Comparison of ENCODE assay signal across 17 cellular contexts in the genomic region with DNA sequence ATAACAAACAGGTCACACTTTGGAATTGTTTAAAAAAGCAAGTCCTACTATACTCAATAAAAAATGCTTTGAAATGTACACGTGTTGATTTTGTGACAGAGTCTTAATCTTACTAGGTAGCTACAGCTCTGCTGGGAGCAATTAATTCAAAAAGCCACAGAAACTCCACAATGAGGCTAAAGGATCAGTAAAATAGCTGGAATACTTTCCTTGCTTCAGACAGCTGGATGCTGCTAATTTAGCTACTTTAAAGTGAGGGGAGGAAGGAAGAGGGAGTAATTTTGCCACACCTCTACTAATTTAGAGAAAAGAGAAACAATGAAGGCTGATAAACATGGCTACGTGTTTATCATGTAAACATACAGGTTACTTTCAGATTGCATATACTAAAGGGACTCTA.
DNase-seq lines count a peak whose midpoint lies in the region; ATAC-seq and TF ChIP-seq lines count a peak whose summit lies in the region.
"Had no signal": no experiment of that assay in that cellular context is flagged by ENCODE, and none has a peak within 500 bp of the region (broad histone marks: within the 10 kb centered on the region; RNA-seq: fewer than 3 reads in every experiment).

No MANE protein-coding gene starts in this region.

- H2AFZ ChIP-seq in H9 (ENCODE audit: low read length) (no peak overlapping the region), neuronal stem cell (ENCODE audit: low read length) (no peak overlapping the region)
- H2AFZ ChIP-seq: GM23248 had no signal

- no peaks in the 10 kb centered on the region for H3K27me3 Mint-ChIP-seq in H9 (ENCODE audit: low read depth)
- H3K27me3 Mint-ChIP-seq in activated T-helper 17 cell treated with anti-CD3 and anti-CD28 coated beads, Interleukin-2, amount 50 U/mL, for 72 hours: peaks cover 6% of the 10 kb centered on the region

- H3K14ac ChIP-seq in H9 (ENCODE audit: insufficient read depth, low read length): no peak overlapping the region
- no peak overlapping the region for H3K14ac ChIP-seq in neuronal stem cell (ENCODE audit: low read length)

- no CpG with 5 or more reads among the region's 2 CpGs for WGBS in H9 (ENCODE audit: extremely low coverage, insufficient read length, low lambda C conversion rate)
- WGBS in mesodermal cell (ENCODE audit: insufficient coverage in 2 of 2), 2 experiments: no CpG with 5 or more reads among the region's 2 CpGs
- no CpG with 5 or more reads among the region's 2 CpGs for WGBS in neuronal stem cell (ENCODE audit: extremely low coverage in 2 of 2, insufficient read length in 2 of 2, insufficient replicate concordance in 1 of 2), 2 donors

- H2BK12ac ChIP-seq in H9 (ENCODE audit: insufficient read length, low read depth, low read length) (no peak overlapping the region), neuronal stem cell (ENCODE audit: low read length) (no peak overlapping the region)

- H2BK15ac ChIP-seq in H9 (ENCODE audit: low read depth, low read length): no peak overlapping the region
- no peak overlapping the region for H2BK15ac ChIP-seq in neuronal stem cell (ENCODE audit: low read length)

- H3K36me3 ChIP-seq in mesodermal cell (ENCODE audit: control insufficient read depth, insufficient read depth, low read length) (peaks cover 10% of the 10 kb centered on the region), neuronal stem cell (replicated peaks in 1 of 2; ENCODE audit: control insufficient read depth in 2 of 2, insufficient read depth in 2 of 2, low read length in 2 of 2) (peaks cover 0 to 4% of the 10 kb centered on the region in 2 donors)
- H3K36me3 ChIP-seq: BLaER1 had no signal

- no peaks in the 10 kb centered on the region for H3K79me2 ChIP-seq in H9 (ENCODE audit: insufficient read depth, low read length)

- no peak overlapping the region for H3K56ac ChIP-seq in H9 (ENCODE audit: insufficient read length, low read depth, low read length)

- peaks cover 15 to 20% of the 10 kb centered on the region in 2 experiments for H3K4me1 Mint-ChIP-seq in H9
- no peaks in the 10 kb centered on the region for H3K4me1 Mint-ChIP-seq in activated T-helper 17 cell treated with anti-CD3 and anti-CD28 coated beads, Interleukin-2, amount 50 U/mL, for 72 hours
- H3K4me1 Mint-ChIP-seq: CD14-positive monocyte; CD4-positive, alpha-beta memory T cell had no signal

- no peak overlapping the region for H3K4me3 ChIP-seq in mesodermal cell (ENCODE audit: extremely low read depth, insufficient read depth, low read length, poor library complexity, severe bottlenecking)
- no peak overlapping the region for H3K4me3 ChIP-seq in neuronal stem cell (ENCODE audit: low read length in 2 of 2)
- H3K4me3 ChIP-seq: BLaER1, GM23248 had no signal

- no peaks in the 10 kb centered on the region for H3K79me1 ChIP-seq in H9 (ENCODE audit: insufficient read depth, low read depth, low read length, poor library complexity, severe bottlenecking)
- H3K79me1 ChIP-seq in neuronal stem cell (ENCODE audit: low read depth, low read length): no peaks in the 10 kb centered on the region

- no peak overlapping the region for H4K91ac ChIP-seq in H9 (ENCODE audit: insufficient read length, low read depth, low read length)
- H4K91ac ChIP-seq in neuronal stem cell (ENCODE audit: low read depth, low read length, poor library complexity): no peak overlapping the region

- H2BK5ac ChIP-seq in H9 (ENCODE audit: insufficient read length, low read length) (no peak overlapping the region), neuronal stem cell (ENCODE audit: low read length) (no peak overlapping the region)

- H3T11ph ChIP-seq in H9 (ENCODE audit: low read length): no peak overlapping the region

- no peaks in the 10 kb centered on the region for H3K9me3 ChIP-seq in H9 (ENCODE audit: control insufficient read depth, low read depth, low read length)
- no peaks in the 10 kb centered on the region for H3K9me3 ChIP-seq in mesodermal cell (ENCODE audit: control insufficient read depth, low read length)
- H3K9me3 ChIP-seq in neuronal stem cell (replicated peaks in 1 of 2; ENCODE audit: control insufficient read depth in 2 of 2, insufficient read depth in 1 of 2, low read depth in 1 of 2, low read length in 2 of 2): no peaks in the 10 kb centered on the region
- H3K9me3 ChIP-seq: BLaER1 had no signal

- H2AK5ac ChIP-seq in H9 (ENCODE audit: insufficient read length, low read length) (no peak overlapping the region), neuronal stem cell (ENCODE audit: low read depth, low read length) (no peak overlapping the region)

- H4K20me1 ChIP-seq in H9 (ENCODE audit: control insufficient read depth, insufficient read depth, insufficient read length): no peaks in the 10 kb centered on the region
- H4K20me1 ChIP-seq: BLaER1 had no signal

- peak overlapping the region in 2 of 3 experiments; percentile 76 to 92; a peak in 4 of 7 replicates for H3K27ac Mint-ChIP-seq in H9
- no peak overlapping the region for H3K27ac Mint-ChIP-seq in activated T-helper 17 cell treated with anti-CD3 and anti-CD28 coated beads, Interleukin-2, amount 50 U/mL, for 72 hours
- H3K27ac Mint-ChIP-seq: CD14-positive monocyte; CD4-positive, alpha-beta memory T cell had no signal

- H3K4me2 ChIP-seq in H9 (ENCODE audit: insufficient read depth, insufficient read length, low read length): no peak overlapping the region
- no peak overlapping the region for H3K4me2 ChIP-seq in neuronal stem cell (ENCODE audit: insufficient read depth, low read length, poor library complexity, severe bottlenecking)
- H3K4me2 ChIP-seq: BLaER1 had no signal

- no peak overlapping the region for H3K9ac ChIP-seq in H9 (ENCODE audit: extremely low read depth, insufficient read length, low read length)
- no peak overlapping the region for H3K9ac ChIP-seq in neuronal stem cell (ENCODE audit: low read depth, low read length, poor library complexity)
- H3K9ac ChIP-seq: BLaER1, GM23248 had no signal

- H4K8ac ChIP-seq in H9 (replicated peaks; ENCODE audit: insufficient read length, low read depth, low read length): no peak overlapping the region
- no peak overlapping the region for H4K8ac ChIP-seq in neuronal stem cell (ENCODE audit: low read depth, low read length)

- no peaks in the 10 kb centered on the region for H3K9me3 Mint-ChIP-seq in H9
- no peaks in the 10 kb centered on the region for H3K9me3 Mint-ChIP-seq in activated T-helper 17 cell treated with anti-CD3 and anti-CD28 coated beads, Interleukin-2, amount 50 U/mL, for 72 hours
- H3K9me3 Mint-ChIP-seq: CD4-positive, alpha-beta memory T cell had no signal

- H3K27me3 ChIP-seq in H9 (ENCODE audit: insufficient read depth, low read length) (no peaks in the 10 kb centered on the region), neuronal stem cell (ENCODE audit: control insufficient read depth in 3 of 3, insufficient read depth in 3 of 3, low read depth in 1 of 3, low read length in 3 of 3) (no peaks in the 10 kb centered on the region)
- H3K27me3 ChIP-seq: BLaER1 had no signal

- H2BK20ac ChIP-seq in H9 (ENCODE audit: low read depth, low read length, poor library complexity, severe bottlenecking): no peak overlapping the region

- H3K4me3 Mint-ChIP-seq in H9: no peak overlapping the region
- no peak overlapping the region for H3K4me3 Mint-ChIP-seq in activated T-helper 17 cell treated with anti-CD3 and anti-CD28 coated beads, Interleukin-2, amount 50 U/mL, for 72 hours
- H3K4me3 Mint-ChIP-seq: CD14-positive monocyte; CD4-positive, alpha-beta memory T cell had no signal

- H3K23me2 ChIP-seq in H9 (ENCODE audit: insufficient read length, low read depth, low read length, poor library complexity, severe bottlenecking): no peaks in the 10 kb centered on the region

- no peak overlapping the region for H3K4ac ChIP-seq in H9 (ENCODE audit: low read depth, low read length)
- no peak overlapping the region for H3K4ac ChIP-seq in neuronal stem cell (ENCODE audit: low read length)

- no peak overlapping the region for H3K18ac ChIP-seq in H9 (ENCODE audit: insufficient read length, low read depth, low read length)
- no peak overlapping the region for H3K18ac ChIP-seq in neuronal stem cell (ENCODE audit: low read length)

- ATAC-seq in GM21381 (IDR thresholded peaks at IDR 0.05; ENCODE audit: unreplicated experiment) (no peak), HG02852 (IDR thresholded peaks at IDR 0.05; ENCODE audit: unreplicated experiment) (no peak)
- no peak for ATAC-seq in activated T-helper 17 cell treated with anti-CD3 and anti-CD28 coated beads, Interleukin-2, amount 50 U/mL, for 72 hours (replicated peaks)
- ATAC-seq: HCT116 had no signal

- no peaks in the 10 kb centered on the region for H3K36me3 Mint-ChIP-seq in H9 (ENCODE audit: insufficient read depth in 1 of 3, low read depth in 3 of 3)
- H3K36me3 Mint-ChIP-seq in activated T-helper 17 cell treated with anti-CD3 and anti-CD28 coated beads, Interleukin-2, amount 50 U/mL, for 72 hours (ENCODE audit: low read depth): no peaks in the 10 kb centered on the region
- H3K36me3 Mint-ChIP-seq: CD14-positive monocyte; CD4-positive, alpha-beta memory T cell had no signal

- no peak overlapping the region for H3K27ac ChIP-seq in H9 (ENCODE audit: insufficient read length, low read depth, low read length)
- H3K27ac ChIP-seq in mesodermal cell (ENCODE audit: low read depth, low read length, severe bottlenecking): peak overlapping the region; percentile 31
- peak overlapping the region; percentile 84 for H3K27ac ChIP-seq in neuronal stem cell (replicated peaks; ENCODE audit: low read length)
- H3K27ac ChIP-seq: BLaER1, GM23248 had no signal

- H3K23ac ChIP-seq in H9 (ENCODE audit: insufficient read length, low read depth, low read length) (no peak overlapping the region), neuronal stem cell (ENCODE audit: low read depth, low read length, poor library complexity) (no peak overlapping the region)

- no peak overlapping the region for H2BK120ac ChIP-seq in H9 (ENCODE audit: low read depth, low read length, poor library complexity, severe bottlenecking)
- H2BK120ac ChIP-seq in neuronal stem cell (ENCODE audit: low read depth, low read length): no peak overlapping the region

- H4K5ac ChIP-seq in H9 (ENCODE audit: insufficient read length, low read depth, low read length): no peak overlapping the region

- no peak for TF ChIP-seq CTCF in H9 (conservative IDR thresholded peaks at IDR 0.05)

- DNase-seq in H9 (no peak), astrocyte of the hippocampus (ENCODE audit: low read depth, low spot score) (peak; percentile 45), neuronal stem cell (ENCODE audit: low spot score) (no peak), T1000 (lab: John Stamatoyannopoulos, UW) (no peak)
- DNase-seq: 8988T; Calu3; CD4-positive, alpha-beta memory T cell; DMS79 treated with DMSO at 0.1 percent for 48 hours; GF-D8; GM23248 had no signal

- H3K4me1 ChIP-seq in H9 (ENCODE audit: insufficient read depth, low read length) (peaks cover 2% of the 10 kb centered on the region; the same call in 1 of the 2 replicates), mesodermal cell (ENCODE audit: control insufficient read depth, insufficient read depth, low read length, poor library complexity, severe bottlenecking) (peaks cover 3% of the 10 kb centered on the region), neuronal stem cell (ENCODE audit: control insufficient read depth in 2 of 2, insufficient read depth in 1 of 2, low read depth in 1 of 2, low read length in 2 of 2) (peaks cover 0 to 4% of the 10 kb centered on the region in 2 donors)
